2 cellular contexts compared by ENCODE assay signal in genomic region chr20:37816726-37817125, GRCh38.
TF ChIP-seq lines count a peak whose summit lies in the region.

No MANE protein-coding gene starts in this region.

TF ChIP-seq in HEK293T, 16 proteins besides CTCF, POLR2A, EP300 and RAD21 (continued from another document):
- TF ChIP-seq, protein P1, sequence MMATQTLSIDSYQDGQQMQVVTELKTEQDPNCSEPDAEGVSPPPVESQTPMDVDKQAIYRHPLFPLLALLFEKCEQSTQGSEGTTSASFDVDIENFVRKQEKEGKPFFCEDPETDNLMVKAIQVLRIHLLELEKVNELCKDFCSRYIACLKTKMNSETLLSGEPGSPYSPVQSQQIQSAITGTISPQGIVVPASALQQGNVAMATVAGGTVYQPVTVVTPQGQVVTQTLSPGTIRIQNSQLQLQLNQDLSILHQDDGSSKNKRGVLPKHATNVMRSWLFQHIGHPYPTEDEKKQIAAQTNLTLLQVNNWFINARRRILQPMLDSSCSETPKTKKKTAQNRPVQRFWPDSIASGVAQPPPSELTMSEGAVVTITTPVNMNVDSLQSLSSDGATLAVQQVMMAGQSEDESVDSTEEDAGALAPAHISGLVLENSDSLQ (IDR thresholded peaks at IDR 0.05), result peak; percentile 53
- TF ChIP-seq FOXA1 (IDR thresholded peaks at IDR 0.05), result no peak

TF ChIP-seq in H1, 55 proteins besides CTCF, POLR2A, EP300 and RAD21 (continued from another document):
- no peak for TF ChIP-seq CTBP2 (IDR thresholded peaks at IDR 0.05; ENCODE audit: borderline replicate concordance, insufficient read depth, insufficient read length, low read length)
